In genomic region chr12:117587646-117588287, GRCh38 we compare ENCODE assay signal across 8 cellular contexts.
DNase-seq lines count a peak whose midpoint lies in the region; ATAC-seq and TF ChIP-seq lines count a peak whose summit lies in the region.

No MANE protein-coding gene starts in this region.

- BruUV-seq in Caco-2 (replicated peaks; lab: Mats Ljungman, UMichigan), result no TSS peak

- no peaks in the 10 kb centered on the region for H3K4me1 ChIP-seq in Caco-2

- H3K27ac Mint-ChIP-seq in Caco-2 (ENCODE audit: unreplicated experiment), result no peak overlapping the region
- H3K27ac Mint-ChIP-seq in HFFc6, result no peak overlapping the region
- no peak overlapping the region for H3K27ac Mint-ChIP-seq in activated naive CD8-positive, alpha-beta T cell treated with anti-CD3 and anti-CD28 coated beads, Interleukin-2, amount 10 ng/mL, durations not matched to agents 7 days and 5 days

- intact Hi-C loops in Caco-2 (cut with micrococcal nuclease; ENCODE audit: unreplicated experiment), result loop anchor here (1.0 kb wide), 2 partner anchors 220 to 375 kb away; no protein-coding TSS in a partner anchor

- no peaks in the 10 kb centered on the region for H3K9me3 Mint-ChIP-seq in Caco-2 (ENCODE audit: unreplicated experiment)
- H3K9me3 Mint-ChIP-seq in HFFc6, result peaks cover 10% of the 10 kb centered on the region; the same call in 1 of the 2 replicates
- H3K9me3 Mint-ChIP-seq in activated naive CD8-positive, alpha-beta T cell treated with anti-CD3 and anti-CD28 coated beads, Interleukin-2, amount 10 ng/mL, durations not matched to agents 7 days and 5 days, result no peaks in the 10 kb centered on the region

- DNase-seq in Caco-2, result peak; percentile 55 to 70
- no peak for DNase-seq in HFFc6
- DNase-seq in OCI-M1 (lab: John Stamatoyannopoulos, UW), result peak; percentile 47
- peak; percentile 43 for DNase-seq in activated naive CD8-positive, alpha-beta T cell treated with anti-CD3 and anti-CD28 coated beads, Interleukin-2, amount 10 ng/mL, durations not matched to agents 7 days and 5 days
- peak; percentile 30 for DNase-seq in iPS DF 19.7 (ENCODE audit: low read depth, low spot score)
- peak; percentile 3 to 20 (median 12) for DNase-seq in stimulated activated CD4-positive, alpha-beta T cell treated with anti-CD3 and anti-CD28 coated beads, Interleukin-1b, Interleukin-23, amount 100 ng/mL, for 24 hours (ENCODE audit: low read depth in 4 of 4, low spot score in 1 of 4)

- H3K27me3 Mint-ChIP-seq in Caco-2 (ENCODE audit: insufficient read depth, unreplicated experiment) (peaks cover 9% of the 10 kb centered on the region), HFFc6 (ENCODE audit: insufficient read depth) (peaks cover 3% of the 10 kb centered on the region)
- peaks cover 2% of the 10 kb centered on the region for H3K27me3 Mint-ChIP-seq in activated naive CD8-positive, alpha-beta T cell treated with anti-CD3 and anti-CD28 coated beads, Interleukin-2, amount 10 ng/mL, durations not matched to agents 7 days and 5 days

- peaks cover 6% of the 10 kb centered on the region for H3K4me1 Mint-ChIP-seq in Caco-2 (ENCODE audit: low read depth, unreplicated experiment)
- H3K4me1 Mint-ChIP-seq in HFFc6 (ENCODE audit: low read depth), result no peaks in the 10 kb centered on the region
- no peaks in the 10 kb centered on the region for H3K4me1 Mint-ChIP-seq in activated naive CD8-positive, alpha-beta T cell treated with anti-CD3 and anti-CD28 coated beads, Interleukin-2, amount 10 ng/mL, durations not matched to agents 7 days and 5 days

- ATAC-seq in activated naive CD8-positive, alpha-beta T cell treated with anti-CD3 and anti-CD28 coated beads, Interleukin-2, amount 10 ng/mL, durations not matched to agents 7 days and 5 days (ENCODE audit: low read depth), result no peak
- no peak for ATAC-seq in GM21528 (IDR thresholded peaks at IDR 0.05; ENCODE audit: low FRiP score, unreplicated experiment)
- no peak for ATAC-seq in HG02981 (IDR thresholded peaks at IDR 0.05; ENCODE audit: unreplicated experiment)

- no peaks in the 10 kb centered on the region for H3K9me3 ChIP-seq in Caco-2

- POLR2A ChIA-PET in Caco-2 (lab: Charles Lee), result no interaction called here
- POLR2A ChIA-PET in activated naive CD8-positive, alpha-beta T cell treated with anti-CD3 and anti-CD28 coated beads, Interleukin-2, amount 10 ng/mL, durations not matched to agents 7 days and 5 days (lab: Charles Lee), result no interaction called here

- CTCF ChIA-PET in Caco-2 (lab: Charles Lee), result interaction anchor here (0.6 to 4.1 kb wide), 3 partner anchors 161 to 270 kb away, joined by 3 to 42 read pairs (median 6); no protein-coding TSS in a partner anchor

- H3K36me3 ChIP-seq in Caco-2 (ENCODE audit: control insufficient read depth, insufficient read depth, low read length), result no peaks in the 10 kb centered on the region

- no peak overlapping the region for H3K4me3 ChIP-seq in Caco-2 (ENCODE audit: low read depth, low read length)

- H3K4me3 Mint-ChIP-seq in Caco-2 (ENCODE audit: unreplicated experiment), result peak overlapping the region; percentile 30
- H3K4me3 Mint-ChIP-seq in HFFc6, result no peak overlapping the region
- no peak overlapping the region for H3K4me3 Mint-ChIP-seq in activated naive CD8-positive, alpha-beta T cell treated with anti-CD3 and anti-CD28 coated beads, Interleukin-2, amount 10 ng/mL, durations not matched to agents 7 days and 5 days

- H3K27me3 ChIP-seq in Caco-2 (replicated peaks; ENCODE audit: control insufficient read depth, insufficient read depth, low read length), result no peaks in the 10 kb centered on the region

- H3K36me3 Mint-ChIP-seq in Caco-2 (ENCODE audit: insufficient read depth, unreplicated experiment) (peaks cover 4% of the 10 kb centered on the region), HFFc6 (ENCODE audit: low read depth) (no peaks in the 10 kb centered on the region)
- H3K36me3 Mint-ChIP-seq in activated naive CD8-positive, alpha-beta T cell treated with anti-CD3 and anti-CD28 coated beads, Interleukin-2, amount 10 ng/mL, durations not matched to agents 7 days and 5 days, result no peaks in the 10 kb centered on the region

- peak; percentile 84 to 85 for TF ChIP-seq CTCF in Caco-2 (IDR thresholded peaks at IDR 0.05; ENCODE audit: insufficient read depth in 1 of 2, low read depth in 1 of 2, low read length in 1 of 2, severe bottlenecking in 1 of 2, unreplicated experiment in 1 of 2)
- TF ChIP-seq CTCF in HFFc6 (IDR thresholded peaks at IDR 0.05), result peak; percentile 80
